Comparison of ENCODE assay signal across 8 cellular contexts in genomic region chr7:155457544-155458316, GRCh38. TPM values are rescaled to one million over a fixed set of nuclear protein-coding genes. Genes with fewer than 3 reads are reported as not detected.
DNase-seq lines count a peak whose midpoint lies in the region; ATAC-seq, FAIRE-seq and TF ChIP-seq lines count a peak whose summit lies in the region.

Gene EN2, plus strand, starts transcription at chr7:155458129. Its CDS starts 249 bp downstream, at chr7:155458378.

- peak within 1 kb of the TSS in 3 of 6 donors; percentile 68 to 80 (median 69) for H3K27ac Mint-ChIP-seq in naive B cell

- no peak for TF ChIP-seq POLR2A in GM12892 (IDR thresholded peaks at IDR 0.05; ENCODE audit: low read depth, low read length)

- FAIRE-seq in GM12892 (lab: Jason Lieb, UNC): no peak

- H3K4me3 Mint-ChIP-seq in naive B cell: peak within 1 kb of the TSS; percentile 73 to 90 (median 81)

- peak; percentile 23 for ATAC-seq in HG02759 (IDR thresholded peaks at IDR 0.05; ENCODE audit: unreplicated experiment)
- ATAC-seq in naive B cell (ENCODE audit: low read depth in 2 of 2): peak; percentile 9 to 25
- ATAC-seq in GM19395 (IDR thresholded peaks at IDR 0.05; ENCODE audit: unreplicated experiment): no peak

- H3K4me1 Mint-ChIP-seq in naive B cell: peaks cover 29 to 48% (median 31%) of the 10 kb centered on the region in 3 donors

- peaks cover 0 to 8% of the 10 kb centered on the region in 2 donors for H3K36me3 Mint-ChIP-seq in naive B cell

- peaks cover 56 to 86% (median 83%) of the 10 kb centered on the region in 3 donors for H3K27me3 Mint-ChIP-seq in naive B cell

- H3K4me3 ChIP-seq in AG09309 (ENCODE audit: control insufficient read depth, low read depth, low read length) (peak within 1 kb of the TSS; percentile 33), coronary artery (peak within 1 kb of the TSS; percentile 70)

- peaks cover 0 to 9% (median 0%) of the 10 kb centered on the region in 7 donors for H3K9me3 Mint-ChIP-seq in naive B cell

- TF ChIP-seq CTCF in AG09309 (IDR thresholded peaks at IDR 0.05; ENCODE audit: control insufficient read depth, insufficient read depth, low read depth, low read length, missing control alignments): no peak
- no peak for TF ChIP-seq CTCF in coronary artery (IDR thresholded peaks at IDR 0.05)

- no peak within 1 kb of the TSS for H3K27ac ChIP-seq in coronary artery

- no peak for DNase-seq in AG09309 (ENCODE audit: low read depth)
- DNase-seq in coronary artery (ENCODE audit: low spot score): no peak
- DNase-seq in naive B cell: no peak
- DNase-seq in GM12892 (ENCODE audit: insufficient read length): no peak
- DNase-seq in ecto neural progenitor cell (ENCODE audit: low spot score): no peak
- DNase-seq in NCI-H2196 (lab: John Stamatoyannopoulos, UW; ENCODE audit: unreplicated experiment): no peak

RNA-seq across cellular contexts. Expression of gene EN2, which starts in this region (rescaled TPM):
- polyA plus RNA-seq in naive B cell (ENCODE audit: low read depth in 6 of 6): not detected
- polyA plus RNA-seq in GM12892 (2012; ENCODE audit: missing spikeins): not detected

Comparison
In these comparisons a context has a peak if more than half of its experiments do, and no peak if none do; other contexts are left out.
1. Peak in ATAC-seq in naive B cell; RNA of the gene not detected or under 1 TPM.